ENCODE assay signal across 24 cellular contexts in the genomic region with DNA sequence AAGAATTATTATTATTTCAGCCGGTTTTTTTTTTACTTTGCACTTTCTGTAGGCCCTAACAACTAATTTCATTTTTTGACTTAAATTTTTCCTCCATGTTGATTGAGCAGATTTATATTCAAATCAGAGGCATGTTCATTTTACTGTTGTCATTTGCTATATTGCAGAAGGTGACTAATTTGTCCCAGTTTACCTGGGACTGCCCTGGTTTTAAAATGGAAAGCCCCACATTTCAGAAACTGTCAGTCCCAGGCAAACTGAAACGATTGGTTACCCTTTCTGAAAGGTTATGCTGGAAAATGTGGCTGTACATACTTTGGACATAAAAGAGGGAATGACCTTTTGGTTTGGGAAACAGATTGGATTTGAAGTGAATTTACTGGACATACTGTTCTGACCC.
DNase-seq lines count a peak whose midpoint lies in the region; ATAC-seq, FAIRE-seq and TF ChIP-seq lines count a peak whose summit lies in the region.
"Had no signal": no experiment of that assay in that cellular context is flagged by ENCODE, and none has a peak within 500 bp of the region (broad histone marks: within the 10 kb centered on the region; RNA-seq: fewer than 3 reads in every experiment).

No MANE protein-coding gene starts in this region.

- peaks cover 6% of the 10 kb centered on the region for H3K4me1 ChIP-seq in OCI-LY3 (ENCODE audit: low read length)
- H3K4me1 ChIP-seq: foreskin keratinocyte had no signal

- H3K9ac ChIP-seq in OCI-LY3 (ENCODE audit: low read length), result no peak overlapping the region

- peaks cover 9% of the 10 kb centered on the region for H3K9me3 Mint-ChIP-seq in natural killer cell treated with Interleukin-12 subunit alpha and Interleukin-12 subunit beta and Interleukin-15 and Interleukin-18, amount 100 ng/mL, for 72 hours

- no peak overlapping the region for H3K4me3 Mint-ChIP-seq in natural killer cell treated with Interleukin-12 subunit alpha and Interleukin-12 subunit beta and Interleukin-15 and Interleukin-18, amount 100 ng/mL, for 72 hours
- H3K4me3 Mint-ChIP-seq: T-helper 1 cell treated with Interleukin-12 subunit alpha and Interleukin-12 subunit beta and Interleukin-4 antibody, amounts not matched to agents 30 μg/mL and 1 μg/mL, for 36 hours had no signal

- no peaks in the 10 kb centered on the region for H4K20me1 ChIP-seq in OCI-LY3 (ENCODE audit: insufficient read depth, low read length)

- no peak for FAIRE-seq in H54 (lab: Jason Lieb, UNC)
- FAIRE-seq: keratinocyte, urothelium cell line had no signal

- 0 out of 2 replicates have a peak overlapping the region, but pooled peaks have one; percentile 6 for H3K4me2 ChIP-seq in OCI-LY3 (ENCODE audit: low read length)

- H3K79me2 ChIP-seq in OCI-LY3 (ENCODE audit: low read length), result no peaks in the 10 kb centered on the region

- no peaks in the 10 kb centered on the region for H3K9me3 ChIP-seq in OCI-LY3 (ENCODE audit: insufficient read depth, low read length)

- no peaks in the 10 kb centered on the region for H3K4me1 Mint-ChIP-seq in natural killer cell treated with Interleukin-12 subunit alpha and Interleukin-12 subunit beta and Interleukin-15 and Interleukin-18, amount 100 ng/mL, for 72 hours (ENCODE audit: low read depth in 2 of 2)

- no peak overlapping the region for H3K4me3 ChIP-seq in OCI-LY3 (ENCODE audit: low read length)
- H3K4me3 ChIP-seq: cardiac muscle cell had no signal

- no peak for TF ChIP-seq CTCF in OCI-LY3 (IDR thresholded peaks at IDR 0.05; ENCODE audit: low read depth, low read length)

- H3K27me3 Mint-ChIP-seq in natural killer cell treated with Interleukin-12 subunit alpha and Interleukin-12 subunit beta and Interleukin-15 and Interleukin-18, amount 100 ng/mL, for 72 hours, result no peaks in the 10 kb centered on the region

- H3K36me3 Mint-ChIP-seq in natural killer cell treated with Interleukin-12 subunit alpha and Interleukin-12 subunit beta and Interleukin-15 and Interleukin-18, amount 100 ng/mL, for 72 hours, result peaks cover 4% of the 10 kb centered on the region

- no peaks in the 10 kb centered on the region for H3K36me3 ChIP-seq in OCI-LY3 (replicated peaks; ENCODE audit: low read depth, low read length)
- H3K36me3 ChIP-seq: cardiac muscle cell had no signal

- no peak for TF ChIP-seq POLR2A in H54 (IDR thresholded peaks at IDR 0.05; ENCODE audit: low read depth, low read length)

- no peak overlapping the region for H3K27ac Mint-ChIP-seq in natural killer cell treated with Interleukin-12 subunit alpha and Interleukin-12 subunit beta and Interleukin-15 and Interleukin-18, amount 100 ng/mL, for 72 hours
- H3K27ac Mint-ChIP-seq: T-helper 1 cell treated with Interleukin-12 subunit alpha and Interleukin-12 subunit beta and Interleukin-4 antibody, amounts not matched to agents 30 μg/mL and 1 μg/mL, for 36 hours had no signal

- no peak overlapping the region for H2AFZ ChIP-seq in OCI-LY3 (ENCODE audit: low read depth, low read length)

- DNase-seq in activated CD8-positive, alpha-beta memory T cell treated with anti-CD3 and anti-CD28 coated beads, Interleukin-2, amount 50 U/mL, for 48 hours, result no peak
- DNase-seq in NCI-H526 (lab: John Stamatoyannopoulos, UW), result no peak
- DNase-seq in natural killer cell treated with Interleukin-12 subunit alpha and Interleukin-12 subunit beta and Interleukin-15 and Interleukin-18, amount 100 ng/mL, for 72 hours (ENCODE audit: low spot score), result no peak
- no peak for DNase-seq in H54 (ENCODE audit: insufficient read length, low spot score)
- DNase-seq: activated effector memory CD4-positive, alpha-beta T cell treated with Interleukin-2 at 50 U/mL for 16 hours; DMS79 treated with DMSO at 0.1 percent for 48 hours; foreskin keratinocyte; hypothalamus; KG1; NCI-H526 treated with DMSO at 0.1 percent for 48 hours; PC-3; posterior cingulate gyrus; SIG-M5; stimulated activated CD4-positive, alpha-beta T cell treated with anti-CD3 and anti-CD28 coated beads, Interleukin-2, amount 100 ng/mL, for 48 hours had no signal

- peak; percentile 40 for ATAC-seq in GM18519 (IDR thresholded peaks at IDR 0.05; ENCODE audit: low FRiP score, unreplicated experiment)
- ATAC-seq in GM21381 (IDR thresholded peaks at IDR 0.05; ENCODE audit: unreplicated experiment), result peak; percentile 43
- ATAC-seq in HG02884 (IDR thresholded peaks at IDR 0.05; ENCODE audit: unreplicated experiment), result peak; percentile 75
- no peak for ATAC-seq in natural killer cell treated with Interleukin-12 subunit alpha and Interleukin-12 subunit beta and Interleukin-15 and Interleukin-18, amount 100 ng/mL, for 72 hours
- ATAC-seq: foreskin keratinocyte, PC-3 had no signal

- H3K27ac ChIP-seq in OCI-LY3 (ENCODE audit: low read length), result no peak overlapping the region
- H3K27ac ChIP-seq: cardiac muscle cell, epithelial cell of prostate, foreskin keratinocyte, VCaP had no signal

- no peaks in the 10 kb centered on the region for H3K27me3 ChIP-seq in OCI-LY3 (ENCODE audit: low read depth, low read length)
- H3K27me3 ChIP-seq: cardiac muscle cell, foreskin keratinocyte had no signal

Comparison
In these comparisons a context has a peak if more than half of its experiments do, and no peak if none do; other contexts are left out.
1. ATAC-seq: peak in GM18519 (single experiment), GM21381 (single experiment) and HG02884 (single experiment); none in natural killer cell treated with Interleukin-12 subunit alpha and Interleukin-12 subunit beta and Interleukin-15 and Interleukin-18, amount 100 ng/mL, for 72 hours (0 of 2).